8 cellular contexts compared by ENCODE assay signal in genomic region chr7:23105086-23105643, GRCh38. TPM values are rescaled to one million over a fixed set of nuclear protein-coding genes. Genes with fewer than 3 reads are reported as not detected.
A peak's percentile ranks its signal among the peaks of the same experiment; 100 is the strongest.
DNase-seq lines count a peak whose midpoint lies in the region; ATAC-seq, FAIRE-seq and TF ChIP-seq lines count a peak whose summit lies in the region.

No MANE protein-coding gene starts in this region.

- FAIRE-seq in HTR-8/SVneo (lab: Jason Lieb, UNC): no peak

- peak; percentile 23 for DNase-seq in GM13977 (ENCODE audit: low spot score)
- DNase-seq in Karpas-422: peak; percentile 53
- no peak for DNase-seq in body of pancreas
- DNase-seq in memory B cell (ENCODE audit: low spot score in 2 of 2): no peak
- DNase-seq in NCI-H1930 (lab: John Stamatoyannopoulos, UW): no peak
- DNase-seq in HTR-8/SVneo (ENCODE audit: insufficient read length, low spot score): no peak

- no peaks in the 10 kb centered on the region; the same call in 1 of the 2 replicates for H3K36me3 ChIP-seq in Karpas-422 (ENCODE audit: insufficient read depth, low read length)
- no peaks in the 10 kb centered on the region for H3K36me3 ChIP-seq in body of pancreas (replicated peaks in 1 of 2; ENCODE audit: insufficient read depth in 1 of 2, low read depth in 2 of 2)
- no peaks in the 10 kb centered on the region for H3K36me3 ChIP-seq in urinary bladder (ENCODE audit: insufficient read depth)

- H3K9me2 ChIP-seq in Karpas-422 (replicated peaks; ENCODE audit: insufficient read depth, low read length): no peaks in the 10 kb centered on the region

- TF ChIP-seq POLR2A in body of pancreas (IDR thresholded peaks at IDR 0.05): no peak

- H3K4me1 Mint-ChIP-seq in memory B cell: peaks cover 21% of the 10 kb centered on the region

- H3K4me2 ChIP-seq in Karpas-422 (ENCODE audit: low read depth, low read length, poor library complexity, severe bottlenecking): peak overlapping the region; percentile 92

- intact Hi-C loops in body of pancreas (cut with DNase I): no loop called here

- peak overlapping the region; percentile 96 for H3K9ac ChIP-seq in Karpas-422 (ENCODE audit: low read length)

- 0% methylated on average over 19 of the region's 19 CpGs for WGBS in body of pancreas, 2 donors
- WGBS in urinary bladder: 1% methylated on average over 19 of the region's 19 CpGs

- peak overlapping the region; percentile 95 for H3K4me3 ChIP-seq in Karpas-422 (ENCODE audit: low read length)
- peak overlapping the region; percentile 13 to 94 for H3K4me3 ChIP-seq in body of pancreas
- peak overlapping the region; percentile 85 for H3K4me3 ChIP-seq in urinary bladder (ENCODE audit: low read depth, low read length)

- ATAC-seq in GM21737 (IDR thresholded peaks at IDR 0.05; ENCODE audit: unreplicated experiment) (peak; percentile 13), body of pancreas (peak; percentile 1), memory B cell (ENCODE audit: low read depth) (peak; percentile 16)

- TF ChIP-seq CTCF in GM13977 (IDR thresholded peaks at IDR 0.05; ENCODE audit: extremely low read depth, insufficient read depth, missing control alignments) (no peak), body of pancreas (IDR thresholded peaks at IDR 0.05) (peak in 1 of 7 experiments; percentile 18)

- H3K9me3 Mint-ChIP-seq in memory B cell: no peaks in the 10 kb centered on the region

- H4K20me1 ChIP-seq in Karpas-422 (ENCODE audit: insufficient read depth, low read depth, low read length): peaks cover 14% of the 10 kb centered on the region; the same call in 1 of the 2 replicates

- in situ Hi-C loops in GM13977 (cut with MboI; ENCODE audit: low pct_unique_long_range_greater_than_20kb, low sequenced_read_pairs, unreplicated experiment): no loop called here

- H3K4me1 ChIP-seq in Karpas-422 (ENCODE audit: low read length) (peaks cover 23% of the 10 kb centered on the region), body of pancreas (peaks cover 33% of the 10 kb centered on the region), urinary bladder (ENCODE audit: insufficient read depth) (peaks cover 2% of the 10 kb centered on the region)

- peaks cover 6% of the 10 kb centered on the region for H3K36me3 Mint-ChIP-seq in memory B cell

- H3K27me3 ChIP-seq in Karpas-422 (ENCODE audit: low read length) (no peaks in the 10 kb centered on the region), body of pancreas (no peaks in the 10 kb centered on the region)

- peaks cover 44% of the 10 kb centered on the region for H3K79me2 ChIP-seq in Karpas-422 (ENCODE audit: low read length)

- H2AFZ ChIP-seq in Karpas-422 (ENCODE audit: low read length): peak overlapping the region; percentile 72

- H3K27me3 Mint-ChIP-seq in memory B cell: no peaks in the 10 kb centered on the region

- H3K4me3 Mint-ChIP-seq in memory B cell: peak overlapping the region; percentile 95

- H3K9me3 ChIP-seq in Karpas-422 (ENCODE audit: low read length): no peaks in the 10 kb centered on the region
- H3K9me3 ChIP-seq in body of pancreas: no peaks in the 10 kb centered on the region

- H3K27ac ChIP-seq in Karpas-422 (ENCODE audit: low read length) (no peak overlapping the region), body of pancreas (peak overlapping the region in 3 of 4 donors; percentile 90 to 97 (median 95)), urinary bladder (ENCODE audit: low read depth) (no peak overlapping the region)

- peak overlapping the region; percentile 92 for H3K27ac Mint-ChIP-seq in memory B cell

RNA-seq across cellular contexts. Expression of gene KLHL7, which starts 0.4 kb away (rescaled TPM):
- 20.2 and 23.1 TPM in 2 replicates for total RNA-seq in Karpas-422 (2014; rRNA removed; shearing (Covaris generic); ENCODE audit: low replicate concordance)
- total RNA-seq in body of pancreas: 10 to 100 TPM; 18.2 to 65.3 TPM
- total RNA-seq in urinary bladder: 38.5 TPM
- 26.4 TPM for polyA plus RNA-seq in urinary bladder

Comparison
In these comparisons a context has a peak if more than half of its experiments do, and no peak if none do; other contexts are left out.
1. DNase-seq: peak in GM13977 (single experiment) and Karpas-422 (single experiment); none in body of pancreas (0 of 4), memory B cell (0 of 2), NCI-H1930 (0 of 2) and HTR-8/SVneo (single experiment).
2. H3K27ac ChIP-seq: peak in body of pancreas (3 of 4); none in Karpas-422 (single experiment) and urinary bladder (single experiment).
3. Peak in every context shown above with its lines, with median percentiles within 50 percentile points of each other: ATAC-seq and H3K4me3 ChIP-seq.